In genomic region chr17:41738077-41738800, GRCh38 we compare ENCODE assay signal across 1 cellular context.
A peak's percentile ranks its signal among the peaks of the same experiment; 100 is the strongest.
TF ChIP-seq lines count a peak whose summit lies in the region.

No MANE protein-coding gene starts in this region.

TF ChIP-seq in K562, 482 proteins besides CTCF, POLR2A, EP300 and RAD21 (continued from another document and continues in another):
- peak; percentile 7 for TF ChIP-seq CTCFL (IDR thresholded peaks at IDR 0.05; ENCODE audit: borderline replicate concordance, insufficient read depth, low read depth, low read length, poor library complexity, severe bottlenecking)
- no peak for TF ChIP-seq ZBTB2 (IDR thresholded peaks at IDR 0.05)
- TF ChIP-seq ZNF23 (CRISPR knock-in tag; IDR thresholded peaks at IDR 0.05): no peak
- TF ChIP-seq ZNF175 (CRISPR knock-in tag; IDR thresholded peaks at IDR 0.05; ENCODE audit: low read depth): peak; percentile 89
- TF ChIP-seq KLF16 (IDR thresholded peaks at IDR 0.05): peak; percentile 50; the same call in 1 of the 2 replicates
- no peak for TF ChIP-seq C11orf30 (IDR thresholded peaks at IDR 0.05; ENCODE audit: low read depth)
- no peak for TF ChIP-seq RFX5 (IDR thresholded peaks at IDR 0.05; ENCODE audit: low read depth, low read length)
- TF ChIP-seq ZNF431 (CRISPR knock-in tag; IDR thresholded peaks at IDR 0.05): no peak
- no peak for TF ChIP-seq STAT5B (CRISPR knock-in tag; IDR thresholded peaks at IDR 0.05)
- TF ChIP-seq ZNF609 (CRISPR knock-in tag; IDR thresholded peaks at IDR 0.05; ENCODE audit: borderline replicate concordance): no peak
- peak; percentile 51; the same call in 1 of the 2 replicates for TF ChIP-seq TSHZ1 (CRISPR knock-in tag; IDR thresholded peaks at IDR 0.05)
- TF ChIP-seq CCAR2 (IDR thresholded peaks at IDR 0.05; ENCODE audit: low read depth, low read length): no peak
- no peak for TF ChIP-seq MITF (IDR thresholded peaks at IDR 0.05)
- TF ChIP-seq NFE2 (IDR thresholded peaks at IDR 0.05; ENCODE audit: low read depth): no peak
- TF ChIP-seq TBL1XR1 (IDR thresholded peaks at IDR 0.05; ENCODE audit: low read length in 2 of 2): 0 out of 4 replicates have a peak, but pooled peaks of 1 of the 2 experiments have one; percentile 44
- peak; percentile 98 for TF ChIP-seq ARID2 (IDR thresholded peaks at IDR 0.05)
- no peak for TF ChIP-seq MXI1 (IDR thresholded peaks at IDR 0.05; ENCODE audit: low read depth, low read length)
- no peak for TF ChIP-seq HES1 (IDR thresholded peaks at IDR 0.05; ENCODE audit: low read depth)
- peak; percentile 75; the same call in 1 of the 2 replicates for TF ChIP-seq TARDBP (IDR thresholded peaks at IDR 0.05)
- no peak for TF ChIP-seq ZNF57 (CRISPR knock-in tag; IDR thresholded peaks at IDR 0.05)
- TF ChIP-seq MCM2 (IDR thresholded peaks at IDR 0.05; ENCODE audit: low read depth): no peak
- TF ChIP-seq SMC3 (conservative IDR thresholded peaks at IDR 0.05; ENCODE audit: insufficient read depth, low read depth, low read length): peak; percentile 99
- TF ChIP-seq ZNF586 (CRISPR knock-in tag; conservative IDR thresholded peaks at IDR 0.05): no peak
- TF ChIP-seq CBFB (CRISPR knock-in tag; IDR thresholded peaks at IDR 0.05): no peak
- TF ChIP-seq HMG20A (CRISPR knock-in tag; conservative IDR thresholded peaks at IDR 0.05): no peak
- no peak for TF ChIP-seq MBD2 (IDR thresholded peaks at IDR 0.05; ENCODE audit: borderline replicate concordance, low read depth)
- TF ChIP-seq ZBTB49 (CRISPR knock-in tag; IDR thresholded peaks at IDR 0.05; ENCODE audit: borderline replicate concordance): no peak
- TF ChIP-seq ZC3H11A (IDR thresholded peaks at IDR 0.05; ENCODE audit: low read depth, low read length): no peak
- no peak for TF ChIP-seq ZNF277 (CRISPR knock-in tag; IDR thresholded peaks at IDR 0.05; ENCODE audit: borderline replicate concordance)
- TF ChIP-seq THRA (IDR thresholded peaks at IDR 0.05): no peak
- peak; percentile 85 for TF ChIP-seq CREB3 (tag; conservative IDR thresholded peaks at IDR 0.05; ENCODE audit: low read depth)
- no peak for TF ChIP-seq ZC3H4 (CRISPR knock-in tag; IDR thresholded peaks at IDR 0.05; ENCODE audit: borderline replicate concordance)
- no peak for TF ChIP-seq ZBED1 (IDR thresholded peaks at IDR 0.05)
- TF ChIP-seq ILK (tag; IDR thresholded peaks at IDR 0.05; ENCODE audit: borderline replicate concordance, low read depth): no peak
- TF ChIP-seq FOS (IDR thresholded peaks at IDR 0.05; ENCODE audit: extremely low read depth, insufficient read length): no peak
- TF ChIP-seq MTA1 (IDR thresholded peaks at IDR 0.05; ENCODE audit: borderline replicate concordance): no peak
- no peak for TF ChIP-seq ARNT (IDR thresholded peaks at IDR 0.05)
- TF ChIP-seq BRCA1 (IDR thresholded peaks at IDR 0.05): no peak
- TF ChIP-seq BRCA1 (CRISPR knock-in tag; IDR thresholded peaks at IDR 0.05): no peak
